14 cellular contexts compared by ENCODE assay signal in genomic region chr6:11413112-11413687, GRCh38.
DNase-seq lines count a peak whose midpoint lies in the region; ATAC-seq and TF ChIP-seq lines count a peak whose summit lies in the region.
"Had no signal": no experiment of that assay in that cellular context is flagged by ENCODE, and none has a peak within 500 bp of the region (broad histone marks: within the 10 kb centered on the region; RNA-seq: fewer than 3 reads in every experiment).

No MANE protein-coding gene starts in this region.

- no peak overlapping the region for H4K5ac ChIP-seq in H9 (ENCODE audit: insufficient read length, low read depth, low read length)

- H2BK15ac ChIP-seq in H9 (ENCODE audit: low read depth, low read length), result no peak overlapping the region

- H3K4me2 ChIP-seq in H9 (ENCODE audit: insufficient read depth, insufficient read length, low read length) (no peak overlapping the region), osteoblast (ENCODE audit: insufficient read depth, low read length) (no peak overlapping the region)

- H3K27me3 ChIP-seq in H9 (ENCODE audit: insufficient read depth, low read length), result no peaks in the 10 kb centered on the region
- H3K27me3 ChIP-seq in osteoblast (ENCODE audit: insufficient read depth, low read length), result no peaks in the 10 kb centered on the region
- H3K27me3 ChIP-seq: gastrocnemius medialis, sigmoid colon, upper lobe of right lung had no signal

- H3K79me1 ChIP-seq in H9 (ENCODE audit: insufficient read depth, low read depth, low read length, poor library complexity, severe bottlenecking), result no peaks in the 10 kb centered on the region

- no peaks in the 10 kb centered on the region for H3K79me2 ChIP-seq in H9 (ENCODE audit: insufficient read depth, low read length)
- no peaks in the 10 kb centered on the region for H3K79me2 ChIP-seq in osteoblast (ENCODE audit: insufficient read depth, low read length)

- H3K18ac ChIP-seq in H9 (ENCODE audit: insufficient read length, low read depth, low read length), result no peak overlapping the region

- no peak overlapping the region for H2AK5ac ChIP-seq in H9 (ENCODE audit: insufficient read length, low read length)

- H3K4me1 ChIP-seq in H9 (ENCODE audit: insufficient read depth, low read length), result no peaks in the 10 kb centered on the region; the same call in 1 of the 2 replicates
- peaks cover 18% of the 10 kb centered on the region for H3K4me1 ChIP-seq in osteoblast (ENCODE audit: insufficient read depth, low read length)

- H3K23me2 ChIP-seq in H9 (ENCODE audit: insufficient read length, low read depth, low read length, poor library complexity, severe bottlenecking), result no peaks in the 10 kb centered on the region

- intact Hi-C loops in activated CD4-positive, alpha-beta T cell treated with anti-CD3 and anti-CD28 coated beads, Interleukin-2, amount 10 ng/mL, durations not matched to agents 24 days and 14 days (cut with micrococcal nuclease), result loop anchor here (1.0 to 5.0 kb wide), 10 partner anchors 10 to 576 kb away; partner anchors contain the start of genes MAK and NEDD9
- intact Hi-C loops in activated CD8-positive, alpha-beta T cell treated with anti-CD3 and anti-CD28 coated beads for 36 hours (cut with micrococcal nuclease), result loop anchor here (5.0 to 10.0 kb wide), 3 partner anchors 46 to 238 kb away; no protein-coding TSS in a partner anchor

- no peak overlapping the region for H3K56ac ChIP-seq in H9 (ENCODE audit: insufficient read length, low read depth, low read length)

- no peaks in the 10 kb centered on the region for H3K27me3 Mint-ChIP-seq in activated CD4-positive, alpha-beta T cell treated with anti-CD3 and anti-CD28 coated beads, Interleukin-2, amount 10 ng/mL, durations not matched to agents 24 days and 14 days
- no peaks in the 10 kb centered on the region for H3K27me3 Mint-ChIP-seq in H9 (ENCODE audit: low read depth)
- H3K27me3 Mint-ChIP-seq in activated CD8-positive, alpha-beta T cell treated with anti-CD3 and anti-CD28 coated beads for 36 hours, result no peaks in the 10 kb centered on the region

- peak; percentile 38 for ATAC-seq in activated CD8-positive, alpha-beta T cell treated with anti-CD3 and anti-CD28 coated beads for 36 hours
- no peak for ATAC-seq in HG03039 (IDR thresholded peaks at IDR 0.05; ENCODE audit: unreplicated experiment)
- ATAC-seq: gastrocnemius medialis, upper lobe of right lung had no signal

- no peak overlapping the region for H2AFZ ChIP-seq in H9 (ENCODE audit: low read length)
- no peak overlapping the region for H2AFZ ChIP-seq in osteoblast (ENCODE audit: low read length)

- H3K36me3 Mint-ChIP-seq in activated CD4-positive, alpha-beta T cell treated with anti-CD3 and anti-CD28 coated beads, Interleukin-2, amount 10 ng/mL, durations not matched to agents 24 days and 14 days (ENCODE audit: low read depth), result no peaks in the 10 kb centered on the region
- peaks cover 0 to 12% (median 8%) of the 10 kb centered on the region in 3 experiments; a peak in 5 of 7 replicates for H3K36me3 Mint-ChIP-seq in H9 (ENCODE audit: insufficient read depth in 1 of 3, low read depth in 3 of 3)
- peaks cover 2% of the 10 kb centered on the region for H3K36me3 Mint-ChIP-seq in activated CD8-positive, alpha-beta T cell treated with anti-CD3 and anti-CD28 coated beads for 36 hours (ENCODE audit: low read depth)

- H3K4me3 Mint-ChIP-seq in activated CD4-positive, alpha-beta T cell treated with anti-CD3 and anti-CD28 coated beads, Interleukin-2, amount 10 ng/mL, durations not matched to agents 24 days and 14 days, result peak overlapping the region; percentile 54
- H3K4me3 Mint-ChIP-seq in H9, result no peak overlapping the region
- H3K4me3 Mint-ChIP-seq in activated CD8-positive, alpha-beta T cell treated with anti-CD3 and anti-CD28 coated beads for 36 hours, result no peak overlapping the region
- H3K4me3 Mint-ChIP-seq: nephron had no signal

- no peak overlapping the region for H4K8ac ChIP-seq in H9 (replicated peaks; ENCODE audit: insufficient read length, low read depth, low read length)

- H3K27ac Mint-ChIP-seq in activated CD4-positive, alpha-beta T cell treated with anti-CD3 and anti-CD28 coated beads, Interleukin-2, amount 10 ng/mL, durations not matched to agents 24 days and 14 days, result peak overlapping the region; percentile 90
- no peak overlapping the region for H3K27ac Mint-ChIP-seq in H9
- peak overlapping the region; percentile 83 for H3K27ac Mint-ChIP-seq in activated CD8-positive, alpha-beta T cell treated with anti-CD3 and anti-CD28 coated beads for 36 hours
- H3K27ac Mint-ChIP-seq: nephron had no signal

- no peak overlapping the region for H3K23ac ChIP-seq in H9 (ENCODE audit: insufficient read length, low read depth, low read length)

- POLR2A ChIA-PET in activated CD8-positive, alpha-beta T cell treated with anti-CD3 and anti-CD28 coated beads for 36 hours (lab: Charles Lee), result interaction anchor here (0.7 to 1.4 kb wide), 6 partner anchors 26 to 1934 kb away, joined by 3 to 7 read pairs (median 4); no protein-coding TSS in a partner anchor

- no peaks in the 10 kb centered on the region for H3K9me3 ChIP-seq in H9 (ENCODE audit: control insufficient read depth, low read depth, low read length)
- no peaks in the 10 kb centered on the region for H3K9me3 ChIP-seq in osteoblast (ENCODE audit: low read depth, low read length)
- H3K9me3 ChIP-seq: gastrocnemius medialis, sigmoid colon, upper lobe of right lung had no signal

- H3K4ac ChIP-seq in H9 (ENCODE audit: low read depth, low read length), result no peak overlapping the region

- CTCF ChIA-PET in activated CD8-positive, alpha-beta T cell treated with anti-CD3 and anti-CD28 coated beads for 36 hours (lab: Charles Lee), result interaction anchor here (0.7 to 1.5 kb wide), 6 partner anchors 17 to 155 kb away, joined by 3 to 9 read pairs (median 4); no protein-coding TSS in a partner anchor

- H3K4me3 ChIP-seq in osteoblast (ENCODE audit: insufficient read depth, low read length), result no peak overlapping the region
- H3K4me3 ChIP-seq: gastrocnemius medialis, sigmoid colon, upper lobe of right lung had no signal

- peaks cover 8% of the 10 kb centered on the region for H3K9me3 Mint-ChIP-seq in activated CD4-positive, alpha-beta T cell treated with anti-CD3 and anti-CD28 coated beads, Interleukin-2, amount 10 ng/mL, durations not matched to agents 24 days and 14 days
- peaks cover 7 to 15% of the 10 kb centered on the region in 2 experiments; a peak in 3 of 5 replicates for H3K9me3 Mint-ChIP-seq in H9
- peaks cover 10% of the 10 kb centered on the region for H3K9me3 Mint-ChIP-seq in activated CD8-positive, alpha-beta T cell treated with anti-CD3 and anti-CD28 coated beads for 36 hours

- peak; percentile 31; the same call in 2 of the 3 replicates for TF ChIP-seq CTCF in H9 (conservative IDR thresholded peaks at IDR 0.05)
- no peak for TF ChIP-seq CTCF in activated CD8-positive, alpha-beta T cell treated with anti-CD3 and anti-CD28 coated beads for 36 hours (IDR thresholded peaks at IDR 0.05)
- peak; percentile 5 for TF ChIP-seq CTCF in osteoblast (IDR thresholded peaks at IDR 0.05; ENCODE audit: extremely low read depth, low read depth, low read length)

- H3K27ac ChIP-seq in H9 (ENCODE audit: insufficient read length, low read depth, low read length) (no peak overlapping the region), osteoblast (ENCODE audit: low read depth, low read length) (no peak overlapping the region)

- no peak overlapping the region for H2BK5ac ChIP-seq in H9 (ENCODE audit: insufficient read length, low read length)

- H4K91ac ChIP-seq in H9 (ENCODE audit: insufficient read length, low read depth, low read length), result no peak overlapping the region

- no peak overlapping the region for H2BK12ac ChIP-seq in H9 (ENCODE audit: insufficient read length, low read depth, low read length)

- no peak overlapping the region for H3T11ph ChIP-seq in H9 (ENCODE audit: low read length)

- no peak overlapping the region for H3K9ac ChIP-seq in H9 (ENCODE audit: extremely low read depth, insufficient read length, low read length)

- no peaks in the 10 kb centered on the region for H4K20me1 ChIP-seq in H9 (ENCODE audit: control insufficient read depth, insufficient read depth, insufficient read length)
- H4K20me1 ChIP-seq in osteoblast (ENCODE audit: insufficient read depth, low read length), result no peaks in the 10 kb centered on the region

- H2BK120ac ChIP-seq in H9 (ENCODE audit: low read depth, low read length, poor library complexity, severe bottlenecking), result no peak overlapping the region

- H3K36me3 ChIP-seq in osteoblast (ENCODE audit: insufficient read depth, low read length), result no peaks in the 10 kb centered on the region
- H3K36me3 ChIP-seq: gastrocnemius medialis, sigmoid colon, upper lobe of right lung had no signal

- peak; percentile 68 for DNase-seq in activated CD4-positive, alpha-beta T cell treated with anti-CD3 and anti-CD28 coated beads, Interleukin-2, amount 10 ng/mL, durations not matched to agents 24 days and 14 days
- no peak for DNase-seq in activated CD4-positive, alpha-beta T cell treated with anti-CD3 and anti-CD28 coated beads for 1 hour
- DNase-seq in H9 (no peak), osteoblast (ENCODE audit: insufficient read length, low spot score, missing footprints) (no peak), HUDEP-2 (lab: John Stamatoyannopoulos, UW; ENCODE audit: unreplicated experiment in 76 of 76) (no peak), globus pallidus (ENCODE audit: low spot score) (no peak)
- DNase-seq in activated CD8-positive, alpha-beta T cell treated with anti-CD3 and anti-CD28 coated beads for 36 hours, result no peak
- DNase-seq: ACHN, gastrocnemius medialis, NCI-H1105, sigmoid colon, upper lobe of right lung had no signal

- H3K14ac ChIP-seq in H9 (ENCODE audit: insufficient read depth, low read length), result no peak overlapping the region

- H2BK20ac ChIP-seq in H9 (ENCODE audit: low read depth, low read length, poor library complexity, severe bottlenecking), result no peak overlapping the region

- WGBS in H9 (ENCODE audit: extremely low coverage, insufficient read length, low lambda C conversion rate), result no CpG with 5 or more reads among the region's 6 CpGs

- peaks cover 48% of the 10 kb centered on the region for H3K4me1 Mint-ChIP-seq in activated CD4-positive, alpha-beta T cell treated with anti-CD3 and anti-CD28 coated beads, Interleukin-2, amount 10 ng/mL, durations not matched to agents 24 days and 14 days
- H3K4me1 Mint-ChIP-seq in H9, result peaks cover 4 to 5% of the 10 kb centered on the region in 2 experiments; a peak in 2 of 4 replicates
- H3K4me1 Mint-ChIP-seq in activated CD8-positive, alpha-beta T cell treated with anti-CD3 and anti-CD28 coated beads for 36 hours (ENCODE audit: low read depth), result peaks cover 44% of the 10 kb centered on the region

Comparison
In these comparisons a context has a peak if more than half of its experiments do, and no peak if none do; other contexts are left out.
1. H3K27ac Mint-ChIP-seq: peak in activated CD4-positive, alpha-beta T cell treated with anti-CD3 and anti-CD28 coated beads, Interleukin-2, amount 10 ng/mL, durations not matched to agents 24 days and 14 days (single experiment) and activated CD8-positive, alpha-beta T cell treated with anti-CD3 and anti-CD28 coated beads for 36 hours (single experiment); none in H9 (0 of 3).